In genomic region chr13:36163303-36163702, GRCh38 we compare ENCODE assay signal across 18 cellular contexts. TPM values are rescaled to one million over a fixed set of nuclear protein-coding genes. Genes with fewer than 3 reads are reported as not detected.
DNase-seq lines count a peak whose midpoint lies in the region; TF ChIP-seq lines count a peak whose summit lies in the region.
"Had no signal": no experiment of that assay in that cellular context is flagged by ENCODE, and none has a peak within 500 bp of the region (broad histone marks: within the 10 kb centered on the region; RNA-seq: fewer than 3 reads in every experiment).

No MANE protein-coding gene starts in this region.

- H3K9me3 Mint-ChIP-seq in neural progenitor cell = no peaks in the 10 kb centered on the region

- 70% methylated on average over 5 of the region's 5 CpGs for WGBS in suprapubic skin

- peaks cover 3% of the 10 kb centered on the region for H3K4me1 ChIP-seq in parathyroid adenoma
- no peaks in the 10 kb centered on the region for H3K4me1 ChIP-seq in neural progenitor cell
- H3K4me1 ChIP-seq in suprapubic skin = no peaks in the 10 kb centered on the region
- H3K4me1 ChIP-seq: psoas muscle, uterus had no signal

- peaks cover 6% of the 10 kb centered on the region for H3K4me1 Mint-ChIP-seq in neural progenitor cell
- H3K4me1 Mint-ChIP-seq: CD4-positive, CD25-positive, alpha-beta regulatory T cell had no signal

- TF ChIP-seq POLR2A in suprapubic skin (IDR thresholded peaks at IDR 0.05) = no peak

- TF ChIP-seq EP300 in suprapubic skin (IDR thresholded peaks at IDR 0.05) = no peak

- H3K4me3 ChIP-seq in brain microvascular endothelial cell (ENCODE audit: low read depth, low read length) (no peak overlapping the region), parathyroid adenoma (ENCODE audit: low read depth, low read length) (no peak overlapping the region), neural progenitor cell (no peak overlapping the region), suprapubic skin (no peak overlapping the region)
- H3K4me3 ChIP-seq: cardiac muscle cell, psoas muscle, uterus had no signal

- TF ChIP-seq CTCF in brain microvascular endothelial cell (IDR thresholded peaks at IDR 0.05; ENCODE audit: low read depth, low read length, missing control alignments) (no peak), parathyroid adenoma (IDR thresholded peaks at IDR 0.05) (no peak), neural progenitor cell (IDR thresholded peaks at IDR 0.05) (no peak), suprapubic skin (IDR thresholded peaks at IDR 0.05) (no peak)

- H3K27me3 Mint-ChIP-seq in neural progenitor cell (ENCODE audit: insufficient read depth, low read depth) = no peaks in the 10 kb centered on the region
- H3K27me3 Mint-ChIP-seq: CD4-positive, CD25-positive, alpha-beta regulatory T cell had no signal

- H4K20me1 ChIP-seq in neural progenitor cell (ENCODE audit: low read depth) = no peaks in the 10 kb centered on the region

- no peak overlapping the region for H3K9ac ChIP-seq in parathyroid adenoma
- H3K9ac ChIP-seq in neural progenitor cell = no peak overlapping the region

- DNase-seq in NCI-H146 (lab: John Stamatoyannopoulos, UW) (peak; percentile 20), NCI-H146 treated with DMSO at 0.1 percent for 48 hours (lab: John Stamatoyannopoulos, UW; ENCODE audit: unreplicated experiment) (no peak), NCI-H446 treated with DMSO at 0.1 percent for 48 hours (lab: John Stamatoyannopoulos, UW) (peak; percentile 37), brain microvascular endothelial cell (no peak), neural progenitor cell (ENCODE audit: low spot score) (no peak), suprapubic skin (ENCODE audit: low spot score in 2 of 2) (no peak)
- no peak for DNase-seq in effector CD8-positive, alpha-beta T cell (lab: John Stamatoyannopoulos, UW)
- DNase-seq: activated T-cell treated with anti-CD3 and anti-CD28 coated beads, Interleukin-2, amount 50 U/mL, for 24 hours; CD4-positive, CD25-positive, alpha-beta regulatory T cell; effector memory CD4-positive, alpha-beta T cell; stimulated activated CD4-positive, alpha-beta T cell treated with anti-CD3 and anti-CD28 coated beads, Interleukin-15, amount 100 ng/mL, for 24 hours; stimulated activated naive CD8-positive, alpha-beta T cell treated with anti-CD3 and anti-CD28 coated beads, Interleukin-15, Interleukin-2, amounts not matched to agents 100 U/mL and 50 U/mL, for 24 hours had no signal

- no peaks in the 10 kb centered on the region for H3K9me3 ChIP-seq in parathyroid adenoma (ENCODE audit: control insufficient read depth, low read length)
- no peaks in the 10 kb centered on the region for H3K9me3 ChIP-seq in neural progenitor cell (ENCODE audit: low read depth)
- no peaks in the 10 kb centered on the region for H3K9me3 ChIP-seq in suprapubic skin
- H3K9me3 ChIP-seq: psoas muscle, uterus had no signal

- no peaks in the 10 kb centered on the region for H3K36me3 Mint-ChIP-seq in neural progenitor cell
- H3K36me3 Mint-ChIP-seq: activated naive CD4-positive, alpha-beta T cell treated with anti-CD3 and anti-CD28 coated beads, Interleukin-2, amount 50 U/mL, for 72 hours; CD4-positive, CD25-positive, alpha-beta regulatory T cell had no signal

- H3K27ac Mint-ChIP-seq in neural progenitor cell = no peak overlapping the region
- H3K27ac Mint-ChIP-seq: activated naive CD4-positive, alpha-beta T cell treated with anti-CD3 and anti-CD28 coated beads, Interleukin-2, amount 50 U/mL, for 72 hours; activated T-cell treated with anti-CD3 and anti-CD28 coated beads, Interleukin-2, amount 50 U/mL, for 24 hours; CD4-positive, CD25-positive, alpha-beta regulatory T cell had no signal

- H3K27ac ChIP-seq in brain microvascular endothelial cell (peak overlapping the region; percentile 86), parathyroid adenoma (peak overlapping the region; percentile 36), neural progenitor cell (no peak overlapping the region), suprapubic skin (no peak overlapping the region)
- H3K27ac ChIP-seq: cardiac muscle cell, psoas muscle, SK-N-MC, uterus had no signal

- H3K79me2 ChIP-seq in parathyroid adenoma = no peaks in the 10 kb centered on the region
- no peaks in the 10 kb centered on the region for H3K79me2 ChIP-seq in neural progenitor cell (ENCODE audit: low read depth)

- H3K4me2 ChIP-seq in parathyroid adenoma (ENCODE audit: low read length) (no peak overlapping the region), neural progenitor cell (no peak overlapping the region)

- H2AFZ ChIP-seq in parathyroid adenoma = peak overlapping the region; percentile 22
- H2AFZ ChIP-seq in neural progenitor cell (replicated peaks) = no peak overlapping the region

- no peaks in the 10 kb centered on the region for H3F3A ChIP-seq in neural progenitor cell (ENCODE audit: low read depth)

- H3K27me3 ChIP-seq in brain microvascular endothelial cell (replicated peaks) (no peaks in the 10 kb centered on the region), parathyroid adenoma (ENCODE audit: control insufficient read depth, insufficient read depth, low read length) (no peaks in the 10 kb centered on the region), neural progenitor cell (no peaks in the 10 kb centered on the region), suprapubic skin (no peaks in the 10 kb centered on the region)
- H3K27me3 ChIP-seq: cardiac muscle cell, uterus had no signal

- H3K36me3 ChIP-seq in brain microvascular endothelial cell (replicated peaks) (no peaks in the 10 kb centered on the region), parathyroid adenoma (ENCODE audit: control insufficient read depth, insufficient read depth, low read length) (no peaks in the 10 kb centered on the region), neural progenitor cell (no peaks in the 10 kb centered on the region), suprapubic skin (no peaks in the 10 kb centered on the region)
- H3K36me3 ChIP-seq: cardiac muscle cell, uterus had no signal

- H3K4me3 Mint-ChIP-seq in neural progenitor cell = no peak overlapping the region
- H3K4me3 Mint-ChIP-seq: activated T-cell treated with anti-CD3 and anti-CD28 coated beads, Interleukin-2, amount 50 U/mL, for 24 hours; CD4-positive, CD25-positive, alpha-beta regulatory T cell had no signal

- in situ Hi-C loops in brain microvascular endothelial cell (cut with HindIII; ENCODE audit: low pct_ligation_motif_present, low sequenced_read_pairs) = no loop called here

RNA-seq across cellular contexts. Expression of gene DCLK1, which starts 32.1 kb away (rescaled TPM):
- 5.3 and 6.4 TPM in 2 replicates for total RNA-seq in neural progenitor cell (ENCODE audit: low replicate concordance)
- 10 to 100 TPM; 11.7 to 51.4 (median 15.8) TPM for total RNA-seq in suprapubic skin
- total RNA-seq: activated naive CD4-positive, alpha-beta T cell treated with anti-CD3 and anti-CD28 coated beads, Interleukin-2, amount 50 U/mL, for 72 hours; CD4-positive, CD25-positive, alpha-beta regulatory T cell had no signal

RNA-seq across cellular contexts. Expression of gene SOHLH2, which starts 51.1 kb away (rescaled TPM):
- total RNA-seq in neural progenitor cell (ENCODE audit: low replicate concordance) (1.1 and 1.4 TPM in 2 replicates), suprapubic skin (under 1 TPM in 1 of 4 donors, not detected in 3; 0.21 TPM)
- total RNA-seq: activated naive CD4-positive, alpha-beta T cell treated with anti-CD3 and anti-CD28 coated beads, Interleukin-2, amount 50 U/mL, for 72 hours; CD4-positive, CD25-positive, alpha-beta regulatory T cell had no signal

Comparison
In these comparisons a context has a peak if more than half of its experiments do, and no peak if none do; other contexts are left out.
1. DNase-seq: peak in NCI-H146 (single experiment) and NCI-H446 treated with DMSO at 0.1 percent for 48 hours (single experiment); none in NCI-H146 treated with DMSO at 0.1 percent for 48 hours (single experiment), brain microvascular endothelial cell (single experiment), effector CD8-positive, alpha-beta T cell (single experiment), neural progenitor cell (single experiment) and suprapubic skin (0 of 2).
2. H3K27ac ChIP-seq: peak in brain microvascular endothelial cell (single experiment) and parathyroid adenoma (single experiment); none in neural progenitor cell (single experiment) and suprapubic skin (single experiment).